ENCODE assay signal across 1 cellular context in the genomic region with DNA sequence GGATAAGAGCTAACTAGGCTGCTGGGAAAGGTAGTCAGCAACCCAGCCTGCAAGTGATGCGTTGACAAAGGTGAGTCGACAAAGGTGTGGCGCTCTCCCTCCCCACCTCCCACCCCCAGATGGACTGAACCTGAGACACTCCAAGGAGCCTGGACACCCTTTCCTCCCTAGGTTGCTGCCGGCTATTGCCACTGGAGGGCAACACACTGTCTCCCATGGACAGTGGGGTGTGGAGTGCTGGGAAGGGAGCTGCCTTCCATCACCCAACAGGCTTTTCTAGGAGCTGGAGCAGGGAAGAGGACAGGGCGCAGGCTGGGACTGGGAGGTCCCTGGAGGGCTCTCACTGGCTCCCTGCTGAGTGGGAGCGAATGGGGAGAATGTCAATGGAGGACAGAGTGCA.
TF ChIP-seq lines count a peak whose summit lies in the region.

No MANE protein-coding gene starts in this region.

TF ChIP-seq in GM23338, 12 proteins besides CTCF, POLR2A, EP300 and RAD21 (continued from another document):
- TF ChIP-seq, protein P1, sequence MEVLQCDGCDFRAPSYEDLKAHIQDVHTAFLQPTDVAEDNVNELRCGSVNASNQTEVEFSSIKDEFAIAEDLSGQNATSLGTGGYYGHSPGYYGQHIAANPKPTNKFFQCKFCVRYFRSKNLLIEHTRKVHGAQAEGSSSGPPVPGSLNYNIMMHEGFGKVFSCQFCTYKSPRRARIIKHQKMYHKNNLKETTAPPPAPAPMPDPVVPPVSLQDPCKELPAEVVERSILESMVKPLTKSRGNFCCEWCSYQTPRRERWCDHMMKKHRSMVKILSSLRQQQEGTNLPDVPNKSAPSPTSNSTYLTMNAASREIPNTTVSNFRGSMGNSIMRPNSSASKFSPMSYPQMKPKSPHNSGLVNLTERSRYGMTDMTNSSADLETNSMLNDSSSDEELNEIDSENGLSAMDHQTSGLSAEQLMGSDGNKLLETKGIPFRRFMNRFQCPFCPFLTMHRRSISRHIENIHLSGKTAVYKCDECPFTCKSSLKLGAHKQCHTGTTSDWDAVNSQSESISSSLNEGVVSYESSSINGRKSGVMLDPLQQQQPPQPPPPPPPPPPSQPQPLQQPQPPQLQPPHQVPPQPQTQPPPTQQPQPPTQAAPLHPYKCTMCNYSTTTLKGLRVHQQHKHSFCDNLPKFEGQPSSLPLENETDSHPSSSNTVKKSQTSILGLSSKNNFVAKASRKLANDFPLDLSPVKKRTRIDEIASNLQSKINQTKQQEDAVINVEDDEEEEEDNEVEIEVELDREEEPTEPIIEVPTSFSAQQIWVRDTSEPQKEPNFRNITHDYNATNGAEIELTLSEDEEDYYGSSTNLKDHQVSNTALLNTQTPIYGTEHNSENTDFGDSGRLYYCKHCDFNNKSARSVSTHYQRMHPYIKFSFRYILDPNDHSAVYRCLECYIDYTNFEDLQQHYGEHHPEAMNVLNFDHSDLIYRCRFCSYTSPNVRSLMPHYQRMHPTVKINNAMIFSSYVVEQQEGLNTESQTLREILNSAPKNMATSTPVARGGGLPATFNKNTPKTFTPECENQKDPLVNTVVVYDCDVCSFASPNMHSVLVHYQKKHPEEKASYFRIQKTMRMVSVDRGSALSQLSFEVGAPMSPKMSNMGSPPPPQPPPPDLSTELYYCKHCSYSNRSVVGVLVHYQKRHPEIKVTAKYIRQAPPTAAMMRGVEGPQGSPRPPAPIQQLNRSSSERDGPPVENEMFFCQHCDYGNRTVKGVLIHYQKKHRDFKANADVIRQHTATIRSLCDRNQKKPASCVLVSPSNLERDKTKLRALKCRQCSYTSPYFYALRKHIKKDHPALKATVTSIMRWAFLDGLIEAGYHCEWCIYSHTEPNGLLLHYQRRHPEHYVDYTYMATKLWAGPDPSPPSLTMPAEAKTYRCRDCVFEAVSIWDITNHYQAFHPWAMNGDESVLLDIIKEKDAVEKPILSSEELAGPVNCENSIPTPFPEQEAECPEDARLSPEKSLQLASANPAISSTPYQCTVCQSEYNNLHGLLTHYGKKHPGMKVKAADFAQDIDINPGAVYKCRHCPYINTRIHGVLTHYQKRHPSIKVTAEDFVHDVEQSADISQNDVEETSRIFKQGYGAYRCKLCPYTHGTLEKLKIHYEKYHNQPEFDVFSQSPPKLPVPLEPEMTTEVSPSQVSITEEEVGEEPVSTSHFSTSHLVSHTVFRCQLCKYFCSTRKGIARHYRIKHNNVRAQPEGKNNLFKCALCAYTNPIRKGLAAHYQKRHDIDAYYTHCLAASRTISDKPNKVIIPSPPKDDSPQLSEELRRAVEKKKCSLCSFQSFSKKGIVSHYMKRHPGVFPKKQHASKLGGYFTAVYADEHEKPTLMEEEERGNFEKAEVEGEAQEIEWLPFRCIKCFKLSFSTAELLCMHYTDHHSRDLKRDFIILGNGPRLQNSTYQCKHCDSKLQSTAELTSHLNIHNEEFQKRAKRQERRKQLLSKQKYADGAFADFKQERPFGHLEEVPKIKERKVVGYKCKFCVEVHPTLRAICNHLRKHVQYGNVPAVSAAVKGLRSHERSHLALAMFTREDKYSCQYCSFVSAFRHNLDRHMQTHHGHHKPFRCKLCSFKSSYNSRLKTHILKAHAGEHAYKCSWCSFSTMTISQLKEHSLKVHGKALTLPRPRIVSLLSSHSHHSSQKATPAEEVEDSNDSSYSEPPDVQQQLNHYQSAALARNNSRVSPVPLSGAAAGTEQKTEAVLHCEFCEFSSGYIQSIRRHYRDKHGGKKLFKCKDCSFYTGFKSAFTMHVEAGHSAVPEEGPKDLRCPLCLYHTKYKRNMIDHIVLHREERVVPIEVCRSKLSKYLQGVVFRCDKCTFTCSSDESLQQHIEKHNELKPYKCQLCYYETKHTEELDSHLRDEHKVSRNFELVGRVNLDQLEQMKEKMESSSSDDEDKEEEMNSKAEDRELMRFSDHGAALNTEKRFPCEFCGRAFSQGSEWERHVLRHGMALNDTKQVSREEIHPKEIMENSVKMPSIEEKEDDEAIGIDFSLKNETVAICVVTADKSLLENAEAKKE (CRISPR knock-in tag; IDR thresholded peaks at IDR 0.05) = no peak
